Comparison of ENCODE assay signal across 14 cellular contexts in genomic region chrX:70436380-70436779, GRCh38. TPM values are rescaled to one million over a fixed set of nuclear protein-coding genes. Genes with fewer than 3 reads are reported as not detected.
A peak's percentile ranks its signal among the peaks of the same experiment; 100 is the strongest.
DNase-seq lines count a peak whose midpoint lies in the region; ATAC-seq and TF ChIP-seq lines count a peak whose summit lies in the region.
"Had no signal": no experiment of that assay in that cellular context is flagged by ENCODE, and none has a peak within 500 bp of the region (broad histone marks: within the 10 kb centered on the region; RNA-seq: fewer than 3 reads in every experiment).

No MANE protein-coding gene starts in this region.

- no peaks in the 10 kb centered on the region for H3K36me3 ChIP-seq in CD8-positive, alpha-beta T cell (ENCODE audit: insufficient read depth, low read length)
- H3K36me3 ChIP-seq: SJCRH30, uterus had no signal

- no peak for ATAC-seq in CD8-positive, alpha-beta T cell
- ATAC-seq in HG03196 (IDR thresholded peaks at IDR 0.05; ENCODE audit: unreplicated experiment), result no peak

- peaks cover 3% of the 10 kb centered on the region for H3K36me3 Mint-ChIP-seq in CD8-positive, alpha-beta T cell
- H3K36me3 Mint-ChIP-seq in glutamatergic neuron (ENCODE audit: unreplicated experiment), result no peaks in the 10 kb centered on the region

- no peak for TF ChIP-seq CTCF in CD8-positive, alpha-beta T cell (IDR thresholded peaks at IDR 0.05)
- TF ChIP-seq CTCF in GM12872 (IDR thresholded peaks at IDR 0.05; ENCODE audit: insufficient read depth, low read depth, low read length), result peak; percentile 19; the same call in 1 of the 3 replicates
- no peak for TF ChIP-seq CTCF in glutamatergic neuron (IDR thresholded peaks at IDR 0.05; ENCODE audit: partially characterized antibody, unreplicated experiment)

- H3K4me1 Mint-ChIP-seq in CD8-positive, alpha-beta T cell (ENCODE audit: low read depth), result peaks cover 21% of the 10 kb centered on the region
- peaks cover 4% of the 10 kb centered on the region for H3K4me1 Mint-ChIP-seq in glutamatergic neuron (ENCODE audit: low read depth, unreplicated experiment)

- no peak overlapping the region for H3K4me3 Mint-ChIP-seq in CD8-positive, alpha-beta T cell
- peak overlapping the region; percentile 63 for H3K4me3 Mint-ChIP-seq in glutamatergic neuron (ENCODE audit: unreplicated experiment)

- H3K9me3 ChIP-seq in CD8-positive, alpha-beta T cell (ENCODE audit: low read length), result no peaks in the 10 kb centered on the region
- H3K9me3 ChIP-seq: SJCRH30, uterus had no signal

- no peak for DNase-seq in CD8-positive, alpha-beta T cell
- DNase-seq in NCI-H82 (lab: John Stamatoyannopoulos, UW), result peak; percentile 84
- peak; percentile 32 for DNase-seq in glutamatergic neuron
- DNase-seq in NCI-H2081 (lab: John Stamatoyannopoulos, UW), result no peak
- DNase-seq in stimulated activated naive CD4-positive, alpha-beta T cell (lab: John Stamatoyannopoulos, UW), result no peak
- no peak for DNase-seq in activated T-cell treated with anti-CD3 and anti-CD28 coated beads, Interleukin-2, amount 50 U/mL, for 1 hour
- DNase-seq: Calu3, GOT3, kidney glomerular epithelial cell, NCI-H1417 treated with DMSO at 0.1 percent for 48 hours, SJCRH30, uterus had no signal

- peak overlapping the region; percentile 62 for H3K27ac Mint-ChIP-seq in CD8-positive, alpha-beta T cell
- H3K27ac Mint-ChIP-seq in glutamatergic neuron (ENCODE audit: unreplicated experiment), result no peak overlapping the region

- no peaks in the 10 kb centered on the region for H3K27me3 ChIP-seq in CD8-positive, alpha-beta T cell (ENCODE audit: insufficient read depth, low read length)
- H3K27me3 ChIP-seq: SJCRH30, uterus had no signal

- H3K27me3 Mint-ChIP-seq in CD8-positive, alpha-beta T cell (ENCODE audit: low read depth), result peaks cover 1% of the 10 kb centered on the region
- peaks cover 3% of the 10 kb centered on the region for H3K27me3 Mint-ChIP-seq in glutamatergic neuron (ENCODE audit: unreplicated experiment)

- POLR2A ChIA-PET in CD8-positive, alpha-beta T cell (lab: Charles Lee), result no interaction called here

- no peak overlapping the region for H3K27ac ChIP-seq in CD8-positive, alpha-beta T cell (ENCODE audit: low read depth, low read length)
- H3K27ac ChIP-seq: SJCRH30 had no signal

- H3K4me3 ChIP-seq in CD8-positive, alpha-beta T cell (ENCODE audit: low read depth, low read length), result no peak overlapping the region
- H3K4me3 ChIP-seq: SJCRH30, uterus had no signal

- intact Hi-C loops in CD8-positive, alpha-beta T cell (cut with DNase I, micrococcal nuclease), result no loop called here

- no peaks in the 10 kb centered on the region for H3K9me3 Mint-ChIP-seq in CD8-positive, alpha-beta T cell
- H3K9me3 Mint-ChIP-seq in glutamatergic neuron (ENCODE audit: unreplicated experiment), result no peaks in the 10 kb centered on the region

- peaks cover 4% of the 10 kb centered on the region for H3K4me1 ChIP-seq in CD8-positive, alpha-beta T cell (ENCODE audit: insufficient read depth, low read length)
- H3K4me1 ChIP-seq: uterus had no signal

- CTCF ChIA-PET in CD8-positive, alpha-beta T cell (lab: Charles Lee), result interaction anchor here (1.6 to 1.8 kb wide), 2 partner anchors 15 to 303 kb away, joined by 4 read pairs; partner anchors contain the start of gene IGBP1

RNA-seq across cellular contexts. Expression of gene DLG3, which starts 8.3 kb away (rescaled TPM):
- 10 to 100 TPM; 11.0 to 12.8 TPM for total RNA-seq in CD8-positive, alpha-beta T cell
- total RNA-seq in glutamatergic neuron (ENCODE audit: unreplicated experiment), result 76.7 TPM

RNA-seq across cellular contexts. Expression of gene GDPD2, which starts 13.3 kb away (rescaled TPM):
- not detected for total RNA-seq in CD8-positive, alpha-beta T cell
- not detected for total RNA-seq in glutamatergic neuron (ENCODE audit: unreplicated experiment)
- total RNA-seq: Calu3 had no signal

Comparison
In these comparisons a context has a peak if more than half of its experiments do, and no peak if none do; other contexts are left out.
1. DNase-seq: peak in NCI-H82 (single experiment) and glutamatergic neuron (single experiment); none in CD8-positive, alpha-beta T cell (0 of 7), NCI-H2081 (0 of 2), stimulated activated naive CD4-positive, alpha-beta T cell (0 of 6) and activated T-cell treated with anti-CD3 and anti-CD28 coated beads, Interleukin-2, amount 50 U/mL, for 1 hour (single experiment).